ENCODE assay signal across 1 cellular context in genomic region chr1:235588916-235589515, GRCh38.
TF ChIP-seq lines count a peak whose summit lies in the region.

No MANE protein-coding gene starts in this region.

TF ChIP-seq in K562, 482 proteins besides CTCF, POLR2A, EP300 and RAD21 (continued from another document and continues in another):
- no peak for TF ChIP-seq NKRF (IDR thresholded peaks at IDR 0.05; ENCODE audit: borderline replicate concordance)
- TF ChIP-seq POLR3A (IDR thresholded peaks at IDR 0.05; ENCODE audit: borderline replicate concordance, extremely low read depth, insufficient read depth, insufficient read length) = no peak
- TF ChIP-seq ZFX (CRISPR knock-in tag; IDR thresholded peaks at IDR 0.05) = no peak
- no peak for TF ChIP-seq ZNF274 (IDR thresholded peaks at IDR 0.05; ENCODE audit: borderline replicate concordance, low read depth, low read length)
- peak; percentile 96 for TF ChIP-seq ZNF165 (CRISPR knock-in tag; IDR thresholded peaks at IDR 0.05; ENCODE audit: borderline replicate concordance)
- no peak for TF ChIP-seq CGGBP1 (CRISPR knock-in tag; IDR thresholded peaks at IDR 0.05)
- TF ChIP-seq CBX3 (IDR thresholded peaks at IDR 0.05; ENCODE audit: borderline replicate concordance in 1 of 2, low read length in 2 of 2) = peak in 1 of 2 experiments; percentile 74; a peak in 1 of 3 replicates
- peak; percentile 84; the same call in 1 of the 2 replicates for TF ChIP-seq HIVEP1 (CRISPR knock-in tag; IDR thresholded peaks at IDR 0.05)
- peak; percentile 88 for TF ChIP-seq HINFP (tag; conservative IDR thresholded peaks at IDR 0.05; ENCODE audit: low read depth)
- TF ChIP-seq PHF21A (IDR thresholded peaks at IDR 0.05; ENCODE audit: borderline replicate concordance, low read depth) = no peak
- TF ChIP-seq TGIF2 (CRISPR knock-in tag; IDR thresholded peaks at IDR 0.05) = no peak
- TF ChIP-seq ZNF444 (CRISPR knock-in tag; IDR thresholded peaks at IDR 0.05) = peak; percentile 95
- TF ChIP-seq ZSCAN32 (CRISPR knock-in tag; IDR thresholded peaks at IDR 0.05) = peak; percentile 91
- peak; percentile 75; the same call in 1 of the 2 replicates for TF ChIP-seq ZNF23 (CRISPR knock-in tag; IDR thresholded peaks at IDR 0.05)
- no peak for TF ChIP-seq ESRRA (IDR thresholded peaks at IDR 0.05; ENCODE audit: borderline replicate concordance, low read depth)
- TF ChIP-seq SP1 (CRISPR knock-in tag; IDR thresholded peaks at IDR 0.05) = no peak
- no peak for TF ChIP-seq MCM5 (IDR thresholded peaks at IDR 0.05; ENCODE audit: low read depth)
- no peak for TF ChIP-seq HES1 (IDR thresholded peaks at IDR 0.05; ENCODE audit: low read depth)
- TF ChIP-seq XRCC4 (IDR thresholded peaks at IDR 0.05; ENCODE audit: extremely low read depth, insufficient read depth, insufficient read length) = no peak
- no peak for TF ChIP-seq SIRT6 (IDR thresholded peaks at IDR 0.05; ENCODE audit: low read depth, low read length)
- TF ChIP-seq ZNF253 (CRISPR knock-in tag; conservative IDR thresholded peaks at IDR 0.05) = 0 out of 2 replicates have a peak, but pooled peaks have one; percentile 69
- TF ChIP-seq TCF15 (CRISPR knock-in tag; IDR thresholded peaks at IDR 0.05) = 0 out of 2 replicates have a peak, but pooled peaks have one; percentile 28
- TF ChIP-seq ZNF668 (CRISPR knock-in tag; IDR thresholded peaks at IDR 0.05) = peak; percentile 95
- no peak for TF ChIP-seq FIP1L1 (IDR thresholded peaks at IDR 0.05; ENCODE audit: low read depth, low read length, poor library complexity, severe bottlenecking)
- TF ChIP-seq CBX5 (IDR thresholded peaks at IDR 0.05; ENCODE audit: borderline replicate concordance, low read depth) = no peak
- no peak for TF ChIP-seq MCM3 (IDR thresholded peaks at IDR 0.05)
- no peak for TF ChIP-seq NCOA1 (IDR thresholded peaks at IDR 0.05; ENCODE audit: low read depth)
- no peak for TF ChIP-seq TAL1 (IDR thresholded peaks at IDR 0.05)
- TF ChIP-seq SIN3A (IDR thresholded peaks at IDR 0.05; ENCODE audit: borderline replicate concordance in 2 of 2, control insufficient read depth in 1 of 2, low read depth in 2 of 2, low read length in 2 of 2) = no peak
- TF ChIP-seq MLX (CRISPR knock-in tag; conservative IDR thresholded peaks at IDR 0.05) = 0 out of 4 replicates have a peak, but pooled peaks of 1 of the 2 experiments have one; percentile 47
- TF ChIP-seq MTF1 (CRISPR knock-in tag; IDR thresholded peaks at IDR 0.05; ENCODE audit: borderline replicate concordance) = peak; percentile 41; the same call in 1 of the 2 replicates
- TF ChIP-seq IFI16 (CRISPR knock-in tag; IDR thresholded peaks at IDR 0.05) = peak; percentile 89; the same call in 1 of the 2 replicates
- no peak for TF ChIP-seq RNF219 (CRISPR knock-in tag; IDR thresholded peaks at IDR 0.05)
- TF ChIP-seq TRIM24 (IDR thresholded peaks at IDR 0.05) = no peak
- peak; percentile 96 for TF ChIP-seq ZNF76 (CRISPR knock-in tag; IDR thresholded peaks at IDR 0.05; ENCODE audit: borderline replicate concordance)
- TF ChIP-seq ZFPM2 (CRISPR knock-in tag; IDR thresholded peaks at IDR 0.05) = no peak
- TF ChIP-seq HDAC3 (IDR thresholded peaks at IDR 0.05; ENCODE audit: borderline replicate concordance, partially characterized antibody) = no peak
- no peak for TF ChIP-seq TCF7L2 (IDR thresholded peaks at IDR 0.05; ENCODE audit: low read depth, low read length)
- TF ChIP-seq E2F4 (CRISPR knock-in tag; IDR thresholded peaks at IDR 0.05; ENCODE audit: low read depth) = no peak
- no peak for TF ChIP-seq GABPB2 (CRISPR knock-in tag; conservative IDR thresholded peaks at IDR 0.05)
- TF ChIP-seq ZNF740 (CRISPR knock-in tag; IDR thresholded peaks at IDR 0.05) = no peak
- peak in 1 of 2 experiments; percentile 94; a peak in 2 of 4 replicates for TF ChIP-seq ZNF740 (tag; IDR thresholded peaks at IDR 0.05)
- TF ChIP-seq CREB5 (CRISPR knock-in tag; IDR thresholded peaks at IDR 0.05) = peak; percentile 91; the same call in 1 of the 2 replicates
- TF ChIP-seq SP2 (IDR thresholded peaks at IDR 0.05; ENCODE audit: extremely low read depth, low read depth, low read length, poor library complexity, severe bottlenecking) = no peak
- no peak for TF ChIP-seq TAF15 (IDR thresholded peaks at IDR 0.05; ENCODE audit: low read depth, low read length)
- TF ChIP-seq KDM4B (IDR thresholded peaks at IDR 0.05; ENCODE audit: borderline replicate concordance in 2 of 2, low read depth in 1 of 2) = 0 out of 4 replicates have a peak, but pooled peaks of 1 of the 2 experiments have one; percentile 32
- peak; percentile 55; the same call in 1 of the 2 replicates for TF ChIP-seq ATF3 (IDR thresholded peaks at IDR 0.05)
- no peak for TF ChIP-seq ATF3 (CRISPR knock-in tag; conservative IDR thresholded peaks at IDR 0.05)
- TF ChIP-seq SRSF3 (IDR thresholded peaks at IDR 0.05; ENCODE audit: insufficient read depth, low read length) = no peak
- peak; percentile 94 for TF ChIP-seq BCL6 (CRISPR knock-in tag; IDR thresholded peaks at IDR 0.05)
- TF ChIP-seq ZNF217 (CRISPR knock-in tag; IDR thresholded peaks at IDR 0.05) = no peak
- peak; percentile 81 for TF ChIP-seq ETS2 (tag; IDR thresholded peaks at IDR 0.05; ENCODE audit: borderline replicate concordance, poor library complexity, severe bottlenecking)
- peak; percentile 94 for TF ChIP-seq ZNF445 (CRISPR knock-in tag; IDR thresholded peaks at IDR 0.05; ENCODE audit: low read depth)
- TF ChIP-seq ZNF197 (CRISPR knock-in tag; IDR thresholded peaks at IDR 0.05; ENCODE audit: low read depth) = peak; percentile 82; the same call in 1 of the 2 replicates
- no peak for TF ChIP-seq MYC (IDR thresholded peaks at IDR 0.05; ENCODE audit: low read depth, low read length)
- TF ChIP-seq MYC (CRISPR knock-in tag; IDR thresholded peaks at IDR 0.05; ENCODE audit: borderline replicate concordance, low read depth) = peak; percentile 80; the same call in 1 of the 2 replicates
- no peak for TF ChIP-seq NEUROD1 (IDR thresholded peaks at IDR 0.05; ENCODE audit: borderline replicate concordance, low read depth, low read length, partially characterized antibody)
- no peak for TF ChIP-seq MLLT1 (IDR thresholded peaks at IDR 0.05)
- no peak for TF ChIP-seq RBM25 (IDR thresholded peaks at IDR 0.05; ENCODE audit: low read depth, low read length, severe bottlenecking)
